Comparison of ENCODE assay signal across 2 cellular contexts in genomic region chr2:24357115-24357514, GRCh38.
TF ChIP-seq lines count a peak whose summit lies in the region.

No MANE protein-coding gene starts in this region.

TF ChIP-seq in A549, 52 proteins besides CTCF, POLR2A, EP300 and RAD21:
- TF ChIP-seq KDM1A (IDR thresholded peaks at IDR 0.05; ENCODE audit: low read depth), result peak; percentile 53; the same call in 1 of the 2 replicates

TF ChIP-seq in HepG2, 621 proteins besides CTCF, POLR2A, EP300 and RAD21:
- TF ChIP-seq ZMYM3 (CRISPR knock-in tag; IDR thresholded peaks at IDR 0.05), result 0 out of 2 replicates have a peak, but pooled peaks have one; percentile 36
